8 cellular contexts compared by ENCODE assay signal in genomic region chr6:44655368-44656342, GRCh38.
DNase-seq lines count a peak whose midpoint lies in the region; TF ChIP-seq lines count a peak whose summit lies in the region.

No MANE protein-coding gene starts in this region.

- TF ChIP-seq POLR2A in ovary (IDR thresholded peaks at IDR 0.05): no peak

- H3K27me3 ChIP-seq in ovary: no peaks in the 10 kb centered on the region
- H3K27me3 ChIP-seq in tibial artery: peaks cover 0 to 10% of the 10 kb centered on the region in 2 donors

- peak; percentile 78 for DNase-seq in DMS 273 (lab: John Stamatoyannopoulos, UW; ENCODE audit: unreplicated experiment)
- DNase-seq in DMS 273 treated with DMSO at 0.1 percent for 48 hours (lab: John Stamatoyannopoulos, UW): no peak
- DNase-seq in SK-N-MC (ENCODE audit: low read depth, low spot score): peak; percentile 40
- peak; percentile 67 for DNase-seq in activated gamma-delta T cell treated with anti-CD3 and anti-CD28 coated beads, Interleukin-2, amount 50 U/mL, for 16 hours (ENCODE audit: low read depth)
- DNase-seq in globus pallidus (ENCODE audit: low spot score): peak; percentile 35
- DNase-seq in ovary: peak; percentile 58 to 81 (median 71)
- DNase-seq in tibial artery: peak; percentile 89 to 94

- H3K36me3 ChIP-seq in KOPT-K1 (ENCODE audit: insufficient read depth, low read length): no peaks in the 10 kb centered on the region
- no peaks in the 10 kb centered on the region for H3K36me3 ChIP-seq in SK-N-MC (ENCODE audit: insufficient read depth, low read length)
- no peaks in the 10 kb centered on the region for H3K36me3 ChIP-seq in ovary
- no peaks in the 10 kb centered on the region for H3K36me3 ChIP-seq in tibial artery

- WGBS in ovary, 3 donors: 32 to 34% (median 33%) methylated on average over 26 of the region's 26 CpGs

- H3K9ac ChIP-seq in SK-N-MC (ENCODE audit: insufficient read length): peak overlapping the region; percentile 42

- no peaks in the 10 kb centered on the region for H3K9me3 ChIP-seq in KOPT-K1 (ENCODE audit: insufficient read depth, low read length, poor library complexity, severe bottlenecking)
- H3K9me3 ChIP-seq in SK-N-MC (ENCODE audit: low read depth, low read length): no peaks in the 10 kb centered on the region
- no peaks in the 10 kb centered on the region for H3K9me3 ChIP-seq in ovary
- H3K9me3 ChIP-seq in tibial artery: no peaks in the 10 kb centered on the region

- intact Hi-C loops in ovary (cut with DNase I): loop anchor here (5.0 to 10.0 kb wide), 5 partner anchors 178 to 1259 kb away; no protein-coding TSS in a partner anchor
- intact Hi-C loops in tibial artery (cut with DNase I; ENCODE audit: low total_unique reads): loop anchor here (5.0 to 10.0 kb wide), 3 partner anchors 173 to 1269 kb away; no protein-coding TSS in a partner anchor

- H3K4me1 ChIP-seq in ovary (ENCODE audit: insufficient read depth): no peaks in the 10 kb centered on the region
- H3K4me1 ChIP-seq in tibial artery: peaks cover 0 to 21% (median 10%) of the 10 kb centered on the region in 4 donors

- H3K27ac ChIP-seq in KOPT-K1 (ENCODE audit: low read depth, low read length, poor library complexity, severe bottlenecking): peak overlapping the region; percentile 48
- no peak overlapping the region for H3K27ac ChIP-seq in SK-N-MC
- H3K27ac ChIP-seq in ovary: no peak overlapping the region
- peak overlapping the region in 1 of 2 donors; percentile 23 for H3K27ac ChIP-seq in tibial artery

- TF ChIP-seq EP300 in ovary (IDR thresholded peaks at IDR 0.05): no peak

- TF ChIP-seq CTCF in ovary (IDR thresholded peaks at IDR 0.05): peak; percentile 52 to 77 (median 72)
- TF ChIP-seq CTCF in tibial artery (IDR thresholded peaks at IDR 0.05): peak; percentile 88 to 90

- H3K4me3 ChIP-seq in SK-N-MC: peak overlapping the region; percentile 50; the same call in 1 of the 2 replicates
- no peak overlapping the region for H3K4me3 ChIP-seq in ovary
- no peak overlapping the region for H3K4me3 ChIP-seq in tibial artery
